Comparison of ENCODE assay signal across 22 cellular contexts in the genomic region with DNA sequence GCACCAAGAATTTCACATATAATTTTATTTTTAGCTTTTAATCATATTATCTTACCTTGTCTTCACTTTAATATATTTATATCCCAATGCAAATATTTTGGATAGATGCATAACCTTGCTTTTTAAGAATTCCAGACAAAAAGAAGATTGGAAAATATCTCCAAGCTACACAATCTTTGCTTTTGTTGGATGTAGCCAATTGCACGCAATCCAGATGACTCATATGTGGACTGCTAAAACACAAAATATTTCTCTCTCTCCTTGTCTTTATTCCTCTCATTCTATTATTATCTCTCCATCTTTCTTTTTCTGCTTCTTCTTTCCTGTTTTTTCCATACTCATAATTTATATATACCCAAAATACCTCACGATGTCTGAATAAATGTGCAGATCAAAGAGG.
DNase-seq lines count a peak whose midpoint lies in the region; ATAC-seq and TF ChIP-seq lines count a peak whose summit lies in the region.
"Had no signal": no experiment of that assay in that cellular context is flagged by ENCODE, and none has a peak within 500 bp of the region (broad histone marks: within the 10 kb centered on the region; RNA-seq: fewer than 3 reads in every experiment).

No MANE protein-coding gene starts in this region.

- POLR2A ChIA-PET in IMR-90 (lab: Charles Lee; ENCODE audit: unreplicated experiment) = no interaction called here

- no peak overlapping the region for H3K27ac ChIP-seq in IMR-90 (ENCODE audit: insufficient read depth, low read length)
- no peak overlapping the region for H3K27ac ChIP-seq in stomach
- H3K27ac ChIP-seq: C4-2B, cardiac muscle cell, esophagus squamous epithelium, skin epidermis had no signal

- intact Hi-C loops in IMR-90 (cut with micrococcal nuclease) (no loop called here), stomach (cut with DNase I; ENCODE audit: low total_unique reads) (no loop called here)

- peak; percentile 75 for DNase-seq in IMR-90
- DNase-seq in astrocyte of the hippocampus (ENCODE audit: low read depth, low spot score) = peak; percentile 65
- DNase-seq in fibroblast of the conjunctiva (ENCODE audit: low read depth) = peak; percentile 12
- DNase-seq in midbrain (lab: John Stamatoyannopoulos, UW) = no peak
- DNase-seq in activated gamma-delta T cell (lab: John Stamatoyannopoulos, UW) = no peak
- DNase-seq in stomach = no peak
- DNase-seq: activated CD4-positive, alpha-beta T cell treated with anti-CD3 and anti-CD28 coated beads, Interleukin-2, amount 50 U/mL, for 1 hour; activated naive CD4-positive, alpha-beta T cell treated with Interleukin-2 at 50 U/mL for 16 hours; effector CD4-positive, alpha-beta T cell; esophagus squamous epithelium; hippocampal formation; mesendoderm; MM.1S; NCI-H1694; nephron progenitor cell; stimulated activated CD4-positive, alpha-beta T cell treated with anti-CD3 and anti-CD28 coated beads, Interleukin-4, amount 100 ng/mL, for 24 hours; T-cell had no signal

- no peak overlapping the region for H3K4ac ChIP-seq in IMR-90 (ENCODE audit: low read depth, low read length)

- TF ChIP-seq EP300 in stomach (IDR thresholded peaks at IDR 0.05) = no peak

- no peak overlapping the region for H2BK5ac ChIP-seq in IMR-90 (ENCODE audit: low read depth, low read length, poor library complexity, severe bottlenecking)

- TF ChIP-seq CTCF in IMR-90 (conservative IDR thresholded peaks at IDR 0.05; ENCODE audit: low read depth, low read length) (no peak), stomach (IDR thresholded peaks at IDR 0.05) (no peak)

- no peak overlapping the region for H3K23ac ChIP-seq in IMR-90 (ENCODE audit: low read depth, low read length)

- H3K79me1 ChIP-seq in IMR-90 (ENCODE audit: low read depth in 1 of 2, low read length in 2 of 2) = no peaks in the 10 kb centered on the region

- H4K20me1 ChIP-seq in IMR-90 (ENCODE audit: insufficient read depth, low read length) = no peaks in the 10 kb centered on the region

- H3K9ac ChIP-seq in IMR-90 (ENCODE audit: low read depth, low read length) = no peak overlapping the region

- no peak overlapping the region for H3K4me3 ChIP-seq in IMR-90 (ENCODE audit: insufficient read depth, low read depth, low read length)
- H3K4me3 ChIP-seq in stomach = no peak overlapping the region
- H3K4me3 ChIP-seq: cardiac muscle cell, esophagus squamous epithelium, skin epidermis had no signal

- H2BK20ac ChIP-seq in IMR-90 (ENCODE audit: low read depth, low read length) = no peak overlapping the region

- WGBS in IMR-90 (ENCODE audit: extremely low coverage in 2 of 2, insufficient read length in 1 of 2), 2 experiments = 63% methylated on average over 1 of the region's 2 CpGs; no CpG with 5 or more reads in 1 of the 2 experiments
- WGBS in stomach, 5 donors = 67 to 76% (median 72%) methylated on average over 2 of the region's 2 CpGs

- TF ChIP-seq POLR2A in IMR-90 (IDR thresholded peaks at IDR 0.05; ENCODE audit: low read depth, low read length) (no peak), stomach (IDR thresholded peaks at IDR 0.05) (no peak)

- H2BK15ac ChIP-seq in IMR-90 (ENCODE audit: low read depth, low read length) = no peak overlapping the region

- H2AK5ac ChIP-seq in IMR-90 (ENCODE audit: low read depth, low read length) = no peak overlapping the region

- H2AK9ac ChIP-seq in IMR-90 (replicated peaks; ENCODE audit: low read depth, low read length, poor library complexity) = no peak overlapping the region

- no peak overlapping the region for H4K5ac ChIP-seq in IMR-90 (ENCODE audit: low read depth, low read length)

- H3K56ac ChIP-seq in IMR-90 (ENCODE audit: extremely low read depth, insufficient read depth, low read length) = no peak overlapping the region

- dilution Hi-C loops in IMR-90 (cut with HindIII; ENCODE audit: low sequenced_read_pairs, unreplicated experiment) = no loop called here

- H3K4me1 ChIP-seq in IMR-90 (ENCODE audit: control insufficient read depth, insufficient read depth, low read length) (no peaks in the 10 kb centered on the region), stomach (no peaks in the 10 kb centered on the region)
- H3K4me1 ChIP-seq: esophagus squamous epithelium had no signal

- H3K36me3 ChIP-seq in IMR-90 (ENCODE audit: control insufficient read depth, insufficient read depth, low read length) = no peaks in the 10 kb centered on the region
- H3K36me3 ChIP-seq in stomach = no peaks in the 10 kb centered on the region
- H3K36me3 ChIP-seq: cardiac muscle cell, esophagus squamous epithelium had no signal

- no peak overlapping the region for H4K8ac ChIP-seq in IMR-90 (ENCODE audit: low read depth in 2 of 2, low read length in 2 of 2)

- no TSS peak for BruUV-seq in IMR-90 (replicated peaks; lab: Mats Ljungman, UMichigan)

- TF ChIP-seq RAD21 in IMR-90 (IDR thresholded peaks at IDR 0.05; ENCODE audit: low read length) = no peak

- H3K4me2 ChIP-seq in IMR-90 (ENCODE audit: low read depth, low read length) = no peak overlapping the region; the same call in 1 of the 2 replicates

- peak; percentile 17 for ATAC-seq in IMR-90 (ENCODE audit: low read depth)
- ATAC-seq in HG03520 (IDR thresholded peaks at IDR 0.05; ENCODE audit: unreplicated experiment) = no peak
- ATAC-seq: HepG2, T-cell had no signal

- no peak overlapping the region for H3K18ac ChIP-seq in IMR-90 (ENCODE audit: low read depth, low read length)

- CTCF ChIA-PET in IMR-90 (lab: Yijun Ruan, JAX) = interaction anchor here (0.9 to 1.4 kb wide), 2 partner anchors 11 to 96 kb away, joined by 3 to 4 read pairs; no protein-coding TSS in a partner anchor

- H3K9me3 ChIP-seq in IMR-90 (ENCODE audit: control insufficient read depth, insufficient read depth, low read length) (no peaks in the 10 kb centered on the region), stomach (no peaks in the 10 kb centered on the region)
- H3K9me3 ChIP-seq: esophagus squamous epithelium had no signal

- H3K27me3 ChIP-seq in IMR-90 (ENCODE audit: control insufficient read depth, insufficient read depth, low read length) (no peaks in the 10 kb centered on the region), stomach (no peaks in the 10 kb centered on the region)
- H3K27me3 ChIP-seq: cardiac muscle cell, esophagus squamous epithelium had no signal

- no peaks in the 10 kb centered on the region for H3K9me1 ChIP-seq in IMR-90 (ENCODE audit: insufficient read depth, low read length)

- in situ Hi-C loops in IMR-90 (cut with MboI; ENCODE audit: low sequenced_read_pairs) = no loop called here

- H3K14ac ChIP-seq in IMR-90 (replicated peaks; ENCODE audit: low read depth, low read length) = no peak overlapping the region

- no peak overlapping the region for H4K91ac ChIP-seq in IMR-90 (ENCODE audit: insufficient read depth, low read depth, low read length)

- no peak overlapping the region for H2AFZ ChIP-seq in IMR-90 (replicated peaks; ENCODE audit: low read length, poor library complexity)

- H2BK120ac ChIP-seq in IMR-90 (ENCODE audit: low read depth, low read length) = no peak overlapping the region

TF ChIP-seq in IMR-90, 13 proteins besides CTCF, POLR2A, EP300 and RAD21:
- TF ChIP-seq RFX5 (IDR thresholded peaks at IDR 0.05; ENCODE audit: low read depth, low read length) (no peak), CEBPB (IDR thresholded peaks at IDR 0.05; ENCODE audit: low read depth, low read length) (peak; percentile 48; the same call in 1 of the 2 replicates), FOS (IDR thresholded peaks at IDR 0.05; ENCODE audit: low read depth, low read length) (peak; percentile 55; the same call in 1 of the 2 replicates)

Comparison
In these comparisons a context has a peak if more than half of its experiments do, and no peak if none do; other contexts are left out.
1. DNase-seq: peak in IMR-90 (single experiment), astrocyte of the hippocampus (single experiment) and fibroblast of the conjunctiva (single experiment); none in midbrain (single experiment), activated gamma-delta T cell (single experiment) and stomach (single experiment).